8 cellular contexts compared by ENCODE assay signal in genomic region chr10:102649770-102650654, GRCh38. TPM values are rescaled to one million over a fixed set of nuclear protein-coding genes. Genes with fewer than 3 reads are reported as not detected.
DNase-seq lines count a peak whose midpoint lies in the region; ATAC-seq and TF ChIP-seq lines count a peak whose summit lies in the region.

No MANE protein-coding gene starts in this region.

- ATAC-seq in upper lobe of left lung (ENCODE audit: low FRiP score in 2 of 2) (no peak), GM21717 (IDR thresholded peaks at IDR 0.05; ENCODE audit: unreplicated experiment) (no peak)

- H3K27ac ChIP-seq in breast epithelium (peak overlapping the region; percentile 62 to 100), coronary artery (peak overlapping the region; percentile 8 to 100), muscle layer of duodenum (ENCODE audit: low read length) (peak overlapping the region; percentile 45), upper lobe of left lung (peak overlapping the region; percentile 69 to 100 (median 99))

- no peaks in the 10 kb centered on the region for H3K27me3 ChIP-seq in breast epithelium
- H3K27me3 ChIP-seq in muscle layer of duodenum (ENCODE audit: low read depth, low read length) = no peaks in the 10 kb centered on the region
- H3K27me3 ChIP-seq in upper lobe of left lung = no peaks in the 10 kb centered on the region

- DNase-seq in breast epithelium (ENCODE audit: low spot score in 2 of 2) (no peak), MCF 10A (ENCODE audit: unreplicated experiment) (no peak), coronary artery (ENCODE audit: low spot score) (no peak), upper lobe of left lung (peak in 1 of 2 donors; percentile 50), EL (no peak), A172 (ENCODE audit: low spot score) (no peak)

- no TSS peak for BruUV-seq in MCF 10A (replicated peaks; lab: Mats Ljungman, UMichigan)

- TF ChIP-seq POLR2A in breast epithelium (IDR thresholded peaks at IDR 0.05) (no peak), upper lobe of left lung (IDR thresholded peaks at IDR 0.05) (no peak)

- no peaks in the 10 kb centered on the region for H3K9me3 Mint-ChIP-seq in MCF 10A (ENCODE audit: unreplicated experiment)

- peaks cover 29% of the 10 kb centered on the region for H3K4me1 Mint-ChIP-seq in MCF 10A (ENCODE audit: insufficient read depth, unreplicated experiment)

- intact Hi-C loops in breast epithelium (cut with DNase I; ENCODE audit: low total_unique reads) (no loop called here), MCF 10A (cut with micrococcal nuclease) (no loop called here)

- peaks cover 39% of the 10 kb centered on the region for H3K36me3 Mint-ChIP-seq in MCF 10A (ENCODE audit: insufficient read depth, unreplicated experiment)

- no peaks in the 10 kb centered on the region for H3K9me3 ChIP-seq in breast epithelium
- H3K9me3 ChIP-seq in muscle layer of duodenum (ENCODE audit: control insufficient read depth in 1 of 2, low read length in 2 of 2) = no peaks in the 10 kb centered on the region
- H3K9me3 ChIP-seq in upper lobe of left lung = no peaks in the 10 kb centered on the region

- H3K36me3 ChIP-seq in breast epithelium (no peaks in the 10 kb centered on the region), muscle layer of duodenum (ENCODE audit: control insufficient read depth in 1 of 2, insufficient read depth in 2 of 2, low read length in 2 of 2) (peaks cover 19 to 35% of the 10 kb centered on the region in 2 donors), upper lobe of left lung (peaks cover 1 to 38% (median 27%) of the 10 kb centered on the region in 4 donors)

- TF ChIP-seq EP300 in upper lobe of left lung (IDR thresholded peaks at IDR 0.05) = no peak

- H3K27ac Mint-ChIP-seq in MCF 10A (ENCODE audit: low read depth, unreplicated experiment) = no peak overlapping the region

- 50 to 60% methylated on average over 9 to 12 of the region's 12 CpGs for WGBS in upper lobe of left lung, 2 donors

- H3K4me1 ChIP-seq in breast epithelium = peaks cover 10 to 52% of the 10 kb centered on the region in 2 donors
- peaks cover 51 to 75% of the 10 kb centered on the region in 2 donors for H3K4me1 ChIP-seq in muscle layer of duodenum (ENCODE audit: control insufficient read depth in 1 of 2, insufficient read depth in 2 of 2, low read length in 2 of 2)
- peaks cover 71 to 86% (median 78%) of the 10 kb centered on the region in 4 donors for H3K4me1 ChIP-seq in upper lobe of left lung

- TF ChIP-seq CTCF in breast epithelium (IDR thresholded peaks at IDR 0.05) = no peak
- no peak for TF ChIP-seq CTCF in MCF 10A (IDR thresholded peaks at IDR 0.05; ENCODE audit: unreplicated experiment)
- no peak for TF ChIP-seq CTCF in coronary artery (IDR thresholded peaks at IDR 0.05)
- no peak for TF ChIP-seq CTCF in upper lobe of left lung (IDR thresholded peaks at IDR 0.05)

- POLR2A ChIA-PET in MCF 10A (lab: Yijun Ruan, JAX) = interaction anchor here (0.5 kb wide), 1 partner anchor 1583 kb away, joined by 3 read pairs; no protein-coding TSS in a partner anchor

- peak overlapping the region; percentile 85 to 96 (median 92) for H3K4me3 ChIP-seq in breast epithelium
- peak overlapping the region; percentile 77 for H3K4me3 ChIP-seq in coronary artery
- H3K4me3 ChIP-seq in muscle layer of duodenum (ENCODE audit: low read depth in 1 of 2, low read length in 2 of 2) = peak overlapping the region; percentile 92 to 99
- H3K4me3 ChIP-seq in upper lobe of left lung = peak overlapping the region in 3 of 4 donors; percentile 12 to 97 (median 72)

- CTCF ChIA-PET in MCF 10A (lab: Yijun Ruan, JAX) = interaction anchor here (0.6 to 0.9 kb wide), 2 partner anchors 14 to 103 kb away, joined by 3 to 6 read pairs; no protein-coding TSS in a partner anchor

- no peak overlapping the region for H3K4me3 Mint-ChIP-seq in MCF 10A (ENCODE audit: unreplicated experiment)

- no peaks in the 10 kb centered on the region for H3K27me3 Mint-ChIP-seq in MCF 10A (ENCODE audit: insufficient read depth, unreplicated experiment)

RNA-seq across cellular contexts. Expression of gene TRIM8, which starts 5.7 kb away (rescaled TPM):
- total RNA-seq in breast epithelium (100 to 1,000 TPM in 1 of 3 donors, 10 to 100 TPM in 2; 74.6 to 128 (median 88.8) TPM), MCF 10A (2022) (73.5 and 78.1 TPM in 2 replicates), upper lobe of left lung (100 to 1,000 TPM; 162 to 279 (median 177) TPM)
- 66.8 and 68.3 TPM in 2 replicates for total RNA-seq in A172 (2014; rRNA removed; shearing (Covaris generic))

Comparison
In these comparisons a context has a peak if more than half of its experiments do, and no peak if none do; other contexts are left out.
1. H3K27ac ChIP-seq: peak in every context shown above with its lines; median percentile 99 in upper lobe of left lung; 81 in breast epithelium; 54 in coronary artery; 45 in muscle layer of duodenum.